9 cellular contexts compared by ENCODE assay signal in the genomic region with DNA sequence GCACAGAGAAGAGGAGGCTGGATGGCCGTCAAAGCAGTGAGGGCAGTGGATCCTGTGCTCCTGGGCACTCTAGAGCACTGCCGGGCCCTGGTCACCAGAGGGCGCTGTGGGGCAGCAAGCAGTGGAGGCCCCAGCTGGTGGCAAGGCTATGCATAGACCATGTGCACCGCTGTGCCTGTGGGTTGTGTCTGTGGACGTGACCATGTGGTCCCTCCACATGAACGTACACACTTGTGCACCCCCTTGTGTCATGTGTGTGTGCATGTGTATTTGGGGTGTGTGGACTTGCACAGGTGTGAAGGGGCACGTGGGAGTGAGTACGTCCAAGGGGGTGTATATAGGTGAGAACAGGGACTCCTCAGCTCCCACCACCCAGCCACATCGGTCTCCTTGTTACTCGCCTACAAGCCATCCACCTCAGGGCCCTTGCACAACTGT. TPM values are rescaled to one million over a fixed set of nuclear protein-coding genes. Genes with fewer than 3 reads are reported as not detected.
DNase-seq lines count a peak whose midpoint lies in the region; ATAC-seq and TF ChIP-seq lines count a peak whose summit lies in the region.
"Had no signal": no experiment of that assay in that cellular context is flagged by ENCODE, and none has a peak within 500 bp of the region (broad histone marks: within the 10 kb centered on the region; RNA-seq: fewer than 3 reads in every experiment).

No MANE protein-coding gene starts in this region.

- peak overlapping the region in 3 of 7 donors; percentile 12 to 60 (median 60) for H3K4me3 Mint-ChIP-seq in CD8-positive, alpha-beta memory T cell

- WGBS in testis, 2 donors = 33 to 48% methylated on average over 7 to 10 of the region's 10 CpGs

- H3K9me3 ChIP-seq in CD8-positive, alpha-beta memory T cell (ENCODE audit: low read length) = no peaks in the 10 kb centered on the region
- H3K9me3 ChIP-seq in RWPE2 (ENCODE audit: severe bottlenecking) = no peaks in the 10 kb centered on the region
- no peaks in the 10 kb centered on the region for H3K9me3 ChIP-seq in testis

- intact Hi-C loops in testis (cut with DNase I; ENCODE audit: low total_unique reads) = loop anchor here (10.0 kb wide), 2 partner anchors 155 to 235 kb away; a partner anchor contains a TSS

- H3K9me3 Mint-ChIP-seq in CD8-positive, alpha-beta memory T cell = no peaks in the 10 kb centered on the region

- peak; percentile 97 for TF ChIP-seq CTCF in RWPE2 (IDR thresholded peaks at IDR 0.05; ENCODE audit: poor library complexity, severe bottlenecking)
- peak; percentile 100 for TF ChIP-seq CTCF in fibroblast of the aortic adventitia (IDR thresholded peaks at IDR 0.05; ENCODE audit: insufficient read depth, low read length)
- peak; percentile 79 to 92 (median 89) for TF ChIP-seq CTCF in testis (IDR thresholded peaks at IDR 0.05)

- peaks cover 53% of the 10 kb centered on the region for H3K4me1 ChIP-seq in CD8-positive, alpha-beta memory T cell (ENCODE audit: insufficient read depth, low read length)
- H3K4me1 ChIP-seq in RWPE2 (ENCODE audit: insufficient read depth, poor library complexity, severe bottlenecking) (peaks cover 8% of the 10 kb centered on the region), testis (peaks cover 16% of the 10 kb centered on the region)

- no peak overlapping the region for H3K4me3 ChIP-seq in CD8-positive, alpha-beta memory T cell (ENCODE audit: low read length)
- H3K4me3 ChIP-seq in RWPE2 (ENCODE audit: severe bottlenecking) = no peak overlapping the region
- H3K4me3 ChIP-seq in fibroblast of the aortic adventitia (ENCODE audit: low read depth, low read length) = no peak overlapping the region
- H3K4me3 ChIP-seq in testis = no peak overlapping the region
- H3K4me3 ChIP-seq: SK-N-MC had no signal

- POLR2A ChIA-PET in CD8-positive, alpha-beta memory T cell (lab: Charles Lee) = no interaction called here

- H3K27ac ChIP-seq in CD8-positive, alpha-beta memory T cell (ENCODE audit: low read depth, low read length) = no peak overlapping the region
- no peak overlapping the region for H3K27ac ChIP-seq in RWPE2 (ENCODE audit: poor library complexity, severe bottlenecking)
- H3K27ac ChIP-seq in testis = no peak overlapping the region
- H3K27ac ChIP-seq: SK-N-MC had no signal

- H3K27me3 Mint-ChIP-seq in CD8-positive, alpha-beta memory T cell = peaks cover 0 to 3% of the 10 kb centered on the region in 2 donors

- H3K36me3 Mint-ChIP-seq in CD8-positive, alpha-beta memory T cell = peaks cover 0 to 8% (median 0%) of the 10 kb centered on the region in 3 donors

- CTCF ChIA-PET in CD8-positive, alpha-beta memory T cell (lab: Charles Lee) = interaction anchor here (0.7 to 3.1 kb wide), 17 partner anchors 8 to 237 kb away, joined by 3 to 38 read pairs (median 4); a partner anchor contains a TSS

- peak; percentile 36 for ATAC-seq in GM21381 (IDR thresholded peaks at IDR 0.05; ENCODE audit: unreplicated experiment)
- ATAC-seq in RWPE2 (ENCODE audit: low read depth) = peak; percentile 53

- DNase-seq in CD8-positive, alpha-beta memory T cell = peak; percentile 78 to 90 (median 82)
- DNase-seq in Kasumi-1 (lab: John Stamatoyannopoulos, UW) (peak; percentile 21 to 30), RWPE2 (ENCODE audit: low spot score) (no peak), fibroblast of the aortic adventitia (ENCODE audit: low read depth) (peak; percentile 79), nucleus accumbens (lab: John Stamatoyannopoulos, UW) (peak in 50 of 56 donors; percentile 24 to 90 (median 70)), testis (peak; percentile 92)
- DNase-seq in activated T-helper 1 cell treated with anti-CD3 and anti-CD28 coated beads, Interleukin-2, amount 50 U/mL, for 16 hours (ENCODE audit: low read depth in 1 of 2, low spot score in 1 of 2) = peak; percentile 81 to 89

- H3K36me3 ChIP-seq in CD8-positive, alpha-beta memory T cell (ENCODE audit: insufficient read depth, low read length) = no peaks in the 10 kb centered on the region
- H3K36me3 ChIP-seq in RWPE2 (ENCODE audit: low read depth) = no peaks in the 10 kb centered on the region
- no peaks in the 10 kb centered on the region for H3K36me3 ChIP-seq in testis (ENCODE audit: low read depth, missing control alignments)

- TF ChIP-seq POLR2A in testis (IDR thresholded peaks at IDR 0.05) = no peak

- H3K27ac Mint-ChIP-seq in CD8-positive, alpha-beta memory T cell = peak overlapping the region in 7 of 8 donors; percentile 62 to 94 (median 77)

- H3K27me3 ChIP-seq in CD8-positive, alpha-beta memory T cell (ENCODE audit: insufficient read depth, low read length, poor library complexity, severe bottlenecking) = no peaks in the 10 kb centered on the region
- no peaks in the 10 kb centered on the region for H3K27me3 ChIP-seq in RWPE2 (ENCODE audit: insufficient read depth, poor library complexity, severe bottlenecking)
- no peaks in the 10 kb centered on the region for H3K27me3 ChIP-seq in testis

- H3K4me1 Mint-ChIP-seq in CD8-positive, alpha-beta memory T cell = peaks cover 37 to 55% (median 43%) of the 10 kb centered on the region in 3 donors

RNA-seq across cellular contexts. Expression of a gene that starts 4.4 kb away (rescaled TPM):
- total RNA-seq in CD8-positive, alpha-beta memory T cell = 100 to 1,000 TPM; 139 to 150 TPM
- polyA plus RNA-seq in CD8-positive, alpha-beta memory T cell = 99.8 TPM
- total RNA-seq in fibroblast of the aortic adventitia (ENCODE audit: low replicate concordance) (22.9 and 24.5 TPM in 2 replicates), testis (10 to 100 TPM; 13.5 to 17.5 TPM)
- 15.4 TPM for polyA plus RNA-seq in testis (ENCODE audit: insufficient read depth, low read depth, low replicate concordance)

RNA-seq across cellular contexts. Expression of a gene that starts 26.9 kb away (rescaled TPM):
- total RNA-seq in CD8-positive, alpha-beta memory T cell = 1 to 10 TPM; 2.7 to 2.8 TPM
- 3.0 TPM for polyA plus RNA-seq in CD8-positive, alpha-beta memory T cell
- total RNA-seq in fibroblast of the aortic adventitia (ENCODE audit: low replicate concordance) = 3.1 and 4.4 TPM in 2 replicates
- 10 to 100 TPM; 17.9 to 20.0 TPM for total RNA-seq in testis
- polyA plus RNA-seq in testis (ENCODE audit: insufficient read depth, low read depth, low replicate concordance) = 12.1 TPM
